ENCODE assay signal across 10 cellular contexts in the genomic region with DNA sequence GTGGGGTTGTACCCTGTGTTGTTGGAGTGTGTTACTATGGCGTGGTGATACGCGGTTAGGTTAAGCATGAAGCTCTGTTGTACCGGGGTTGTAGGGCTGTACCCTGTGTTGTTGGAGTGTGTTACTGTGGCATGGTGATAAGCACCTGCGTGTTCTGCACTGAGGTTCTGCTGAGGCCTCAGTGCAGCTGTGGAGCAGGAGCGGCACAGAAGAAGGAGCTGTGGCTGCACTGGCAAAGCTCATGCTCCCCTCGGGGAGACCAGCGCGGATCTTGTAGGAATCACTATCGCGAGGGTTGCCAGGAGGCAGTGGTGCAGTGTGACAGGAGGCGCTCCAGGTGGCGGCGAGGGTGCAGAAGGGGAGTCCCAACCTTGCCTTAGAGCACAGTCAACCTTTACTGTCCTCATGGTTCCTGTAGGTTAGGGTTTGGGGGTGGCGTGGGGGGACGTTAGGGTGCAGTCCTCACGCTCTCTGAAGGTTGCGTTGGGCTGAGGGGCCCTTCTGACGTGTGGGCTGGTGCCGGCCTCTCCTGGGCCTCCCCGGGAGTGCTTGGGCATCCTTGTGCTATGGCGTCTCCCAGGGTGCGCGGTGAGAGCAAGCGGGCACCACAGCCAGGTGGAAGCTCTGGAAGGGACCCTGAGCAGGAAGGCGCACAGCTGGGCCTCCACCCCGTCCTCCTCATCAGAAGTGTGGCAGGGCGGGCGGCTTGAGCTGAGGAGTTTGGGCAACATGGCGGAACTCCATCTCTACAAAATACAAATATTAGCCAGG.
"Had no signal": no experiment of that assay in that cellular context is flagged by ENCODE, and none has a peak within 500 bp of the region (broad histone marks: within the 10 kb centered on the region; RNA-seq: fewer than 3 reads in every experiment).

No MANE protein-coding gene starts in this region.

- H3K27ac Mint-ChIP-seq: activated T-cell treated with anti-CD3 and anti-CD28 coated beads, Interleukin-2, amount 50 U/mL, for 24 hours; stimulated activated memory B cell treated with anti-CD40 and anti-IgM and Interleukin-4, amounts not matched to agents 10 μg/mL and 1 μg/mL and 100 μg/mL, for 72 hours; T-cell had no signal

- H3K27ac ChIP-seq: SK-N-MC, skin epidermis had no signal

- H3K27me3 Mint-ChIP-seq: activated T-cell treated with anti-CD3 and anti-CD28 coated beads, Interleukin-2, amount 50 U/mL, for 24 hours; stimulated activated memory B cell treated with anti-CD40 and anti-IgM and Interleukin-4, amounts not matched to agents 10 μg/mL and 1 μg/mL and 100 μg/mL, for 72 hours; T-cell had no signal

- H3K4me3 ChIP-seq: SK-N-MC, skin epidermis, upper lobe of left lung had no signal

- H3K4me3 Mint-ChIP-seq: activated T-cell treated with anti-CD3 and anti-CD28 coated beads, Interleukin-2, amount 50 U/mL, for 24 hours; stimulated activated memory B cell treated with anti-CD40 and anti-IgM and Interleukin-4, amounts not matched to agents 10 μg/mL and 1 μg/mL and 100 μg/mL, for 72 hours; T-cell had no signal

- ATAC-seq: left ventricle myocardium superior; stimulated activated memory B cell treated with anti-CD40 and anti-IgM and Interleukin-4, amounts not matched to agents 10 μg/mL and 1 μg/mL and 100 μg/mL, for 72 hours; T-cell had no signal

- H3K9me3 ChIP-seq: upper lobe of left lung had no signal

- H3K27me3 ChIP-seq: upper lobe of left lung had no signal

- H3K9me3 Mint-ChIP-seq: activated T-cell treated with anti-CD3 and anti-CD28 coated beads, Interleukin-2, amount 50 U/mL, for 24 hours; stimulated activated memory B cell treated with anti-CD40 and anti-IgM and Interleukin-4, amounts not matched to agents 10 μg/mL and 1 μg/mL and 100 μg/mL, for 72 hours; T-cell had no signal

- DNase-seq: activated T-cell treated with anti-CD3 and anti-CD28 coated beads, Interleukin-2, amount 50 U/mL, for 24 hours; left ventricle myocardium superior; retina; substantia nigra; T-cell; T1000; upper lobe of left lung had no signal
